ENCODE assay signal across 1 cellular context in genomic region chr4:4857001-4857808, GRCh38.
TF ChIP-seq lines count a peak whose summit lies in the region.

No MANE protein-coding gene starts in this region.

TF ChIP-seq in H1, 55 proteins besides CTCF, POLR2A, EP300 and RAD21:
- peak; percentile 71 for TF ChIP-seq EZH2 (IDR thresholded peaks at IDR 0.05; ENCODE audit: low read depth, low read length, severe bottlenecking)
- TF ChIP-seq ATF2 (IDR thresholded peaks at IDR 0.05; ENCODE audit: low read length) = no peak
- TF ChIP-seq SIRT6 (IDR thresholded peaks at IDR 0.05; ENCODE audit: low read length) = no peak
- TF ChIP-seq JUN (IDR thresholded peaks at IDR 0.05; ENCODE audit: low read depth, low read length) = no peak
- TF ChIP-seq CBX8 (IDR thresholded peaks at IDR 0.05; ENCODE audit: borderline replicate concordance, low read depth, low read length) = peak; percentile 90; the same call in 1 of the 2 replicates
- no peak for TF ChIP-seq HDAC2 (IDR thresholded peaks at IDR 0.05; ENCODE audit: borderline replicate concordance in 1 of 2, low read depth in 2 of 2, low read length in 2 of 2)
- no peak for TF ChIP-seq POU5F1 (IDR thresholded peaks at IDR 0.05; ENCODE audit: low read depth, low read length)
- TF ChIP-seq EGR1 (IDR thresholded peaks at IDR 0.05; ENCODE audit: borderline replicate concordance, low read depth, low read length) = no peak
- no peak for TF ChIP-seq CHD7 (IDR thresholded peaks at IDR 0.05; ENCODE audit: insufficient replicate concordance, low read length)
- no peak for TF ChIP-seq RBBP5 (IDR thresholded peaks at IDR 0.05; ENCODE audit: borderline replicate concordance, low read depth, low read length)
- TF ChIP-seq CEBPB (IDR thresholded peaks at IDR 0.05; ENCODE audit: low read depth, low read length) = no peak
- TF ChIP-seq RNF2 (IDR thresholded peaks at IDR 0.05; ENCODE audit: borderline replicate concordance, low read depth, low read length, missing control alignments, poor library complexity, severe bottlenecking) = peak; percentile 89
- no peak for TF ChIP-seq NRF1 (IDR thresholded peaks at IDR 0.05; ENCODE audit: low read depth, low read length)
